12 cellular contexts compared by ENCODE assay signal in genomic region chr19:11131471-11131870, GRCh38. TPM values are rescaled to one million over a fixed set of nuclear protein-coding genes. Genes with fewer than 3 reads are reported as not detected.
DNase-seq lines count a peak whose midpoint lies in the region; ATAC-seq and TF ChIP-seq lines count a peak whose summit lies in the region.
"Had no signal": no experiment of that assay in that cellular context is flagged by ENCODE, and none has a peak within 500 bp of the region (broad histone marks: within the 10 kb centered on the region; RNA-seq: fewer than 3 reads in every experiment).

No MANE protein-coding gene starts in this region.

- peaks cover 6% of the 10 kb centered on the region for H3K4me1 Mint-ChIP-seq in brain

- ATAC-seq in HG03135 (IDR thresholded peaks at IDR 0.05; ENCODE audit: unreplicated experiment), result no peak

- no peaks in the 10 kb centered on the region for H3K27me3 Mint-ChIP-seq in brain
- H3K27me3 Mint-ChIP-seq: activated CD4-positive, alpha-beta memory T cell treated with anti-CD3 and anti-CD28 coated beads, Interleukin-2, amount 10 ng/mL, durations not matched to agents 7 days and 5 days; CD4-positive, alpha-beta memory T cell had no signal

- no peak overlapping the region for H3K4me3 ChIP-seq in testis

- no peaks in the 10 kb centered on the region for H3K36me3 ChIP-seq in testis (ENCODE audit: low read depth, missing control alignments)

- no peaks in the 10 kb centered on the region for H3K27me3 ChIP-seq in testis

- WGBS in testis, 2 donors, result 72 to 74% methylated on average over 7 of the region's 7 CpGs

- TF ChIP-seq CTCF in brain (conservative IDR thresholded peaks at IDR 0.05) (no peak), testis (IDR thresholded peaks at IDR 0.05) (no peak)

- peaks cover 61% of the 10 kb centered on the region for H3K36me3 Mint-ChIP-seq in brain

- no peak for TF ChIP-seq POLR2A in testis (IDR thresholded peaks at IDR 0.05)

- H3K9me3 Mint-ChIP-seq in brain, result no peaks in the 10 kb centered on the region
- H3K9me3 Mint-ChIP-seq: activated CD4-positive, alpha-beta memory T cell treated with anti-CD3 and anti-CD28 coated beads, Interleukin-2, amount 10 ng/mL, durations not matched to agents 7 days and 5 days; CD4-positive, alpha-beta memory T cell; dendritic cell treated with granulocyte-macrophage colony-stimulating factor and Interleukin-4, amounts not matched to agents 40 ng/mL and 50 ng/mL, for 4 days had no signal

- intact Hi-C loops in testis (cut with DNase I; ENCODE audit: low total_unique reads), result loop anchor here (10.0 kb wide), 1 partner anchor 153 kb away; no protein-coding TSS in a partner anchor

- no peaks in the 10 kb centered on the region for H3K4me1 ChIP-seq in testis

- DNase-seq in DMS53 (lab: John Stamatoyannopoulos, UW) (peak; percentile 68), DMS53 treated with DMSO at 0.1 percent for 48 hours (lab: John Stamatoyannopoulos, UW; ENCODE audit: unreplicated experiment) (no peak), lung microvascular endothelial cell (ENCODE audit: low read depth in 2 of 2) (peak; percentile 42 to 71), testis (no peak), NCI-H2227 (lab: John Stamatoyannopoulos, UW; ENCODE audit: unreplicated experiment) (no peak), NCI-H748 (lab: John Stamatoyannopoulos, UW; ENCODE audit: unreplicated experiment) (no peak)
- DNase-seq: SIG-M5 had no signal

- peak overlapping the region in 4 of 5 experiments; percentile 27 to 90 (median 50) for H3K27ac Mint-ChIP-seq in brain
- H3K27ac Mint-ChIP-seq: dendritic cell treated with granulocyte-macrophage colony-stimulating factor and Interleukin-4, amounts not matched to agents 40 ng/mL and 50 ng/mL, for 4 days had no signal

- no peaks in the 10 kb centered on the region for H3K9me3 ChIP-seq in testis

- H3K4me3 Mint-ChIP-seq in brain, result no peak overlapping the region
- H3K4me3 Mint-ChIP-seq: activated CD4-positive, alpha-beta memory T cell treated with anti-CD3 and anti-CD28 coated beads, Interleukin-2, amount 10 ng/mL, durations not matched to agents 7 days and 5 days; CD4-positive, alpha-beta memory T cell; dendritic cell treated with granulocyte-macrophage colony-stimulating factor and Interleukin-4, amounts not matched to agents 40 ng/mL and 50 ng/mL, for 4 days had no signal

- H3K27ac ChIP-seq in testis, result peak overlapping the region; percentile 9 to 14

RNA-seq across cellular contexts. Expression of gene SPC24, which starts 24.1 kb away (rescaled TPM):
- 15.0 TPM for polyA plus RNA-seq in brain (ENCODE audit: insufficient read depth, low read depth, low replicate concordance)
- total RNA-seq in lung microvascular endothelial cell, result 14.3 and 35.7 TPM in 2 replicates
- total RNA-seq in testis, result 1 to 10 TPM; 7.1 to 7.4 TPM
- polyA plus RNA-seq in testis (ENCODE audit: insufficient read depth, low read depth, low replicate concordance), result 5.4 TPM

RNA-seq across cellular contexts. Expression of gene LDLR, which starts 42.2 kb away (rescaled TPM):
- polyA plus RNA-seq in brain (ENCODE audit: insufficient read depth, low read depth, low replicate concordance) (11.7 TPM), testis (ENCODE audit: insufficient read depth, low read depth, low replicate concordance) (20.1 TPM)
- total RNA-seq in lung microvascular endothelial cell (47.9 and 81.5 TPM in 2 replicates), testis (10 to 100 TPM; 12.5 to 19.0 TPM)

Comparison
In these comparisons a context has a peak if more than half of its experiments do, and no peak if none do; other contexts are left out.
1. DNase-seq: peak in DMS53 (single experiment) and lung microvascular endothelial cell (2 of 2); none in DMS53 treated with DMSO at 0.1 percent for 48 hours (single experiment), testis (single experiment), NCI-H2227 (single experiment) and NCI-H748 (single experiment).